ENCODE assay signal across 1 cellular context in genomic region chr10:73772280-73773151, GRCh38.
TF ChIP-seq lines count a peak whose summit lies in the region.

No MANE protein-coding gene starts in this region.

TF ChIP-seq in HepG2, 621 proteins besides CTCF, POLR2A, EP300 and RAD21 (continued from another document and continues in another):
- TF ChIP-seq KAT8 (CRISPR knock-in tag; IDR thresholded peaks at IDR 0.05) (0 out of 2 replicates have a peak, but pooled peaks have one; percentile 26), ZNF280B (CRISPR knock-in tag; IDR thresholded peaks at IDR 0.05; ENCODE audit: borderline replicate concordance) (peak; percentile 32; the same call in 1 of the 2 replicates), ZNF510 (CRISPR knock-in tag; IDR thresholded peaks at IDR 0.05; ENCODE audit: low read depth) (no peak), MAX (IDR thresholded peaks at IDR 0.05) (peak; percentile 70), MEIS1 (CRISPR knock-in tag; IDR thresholded peaks at IDR 0.05; ENCODE audit: borderline replicate concordance) (peak; percentile 57; the same call in 1 of the 2 replicates), ZKSCAN8 (CRISPR knock-in tag; IDR thresholded peaks at IDR 0.05; ENCODE audit: borderline replicate concordance) (no peak), AHDC1 (CRISPR knock-in tag; IDR thresholded peaks at IDR 0.05; ENCODE audit: borderline replicate concordance) (no peak), NR2F6 (IDR thresholded peaks at IDR 0.05) (no peak), NR2F6 (CRISPR knock-in tag; IDR thresholded peaks at IDR 0.05) (no peak), ZBED4 (CRISPR knock-in tag; IDR thresholded peaks at IDR 0.05; ENCODE audit: borderline replicate concordance) (no peak), ZNF17 (CRISPR knock-in tag; IDR thresholded peaks at IDR 0.05) (no peak), SP2 (CRISPR knock-in tag; IDR thresholded peaks at IDR 0.05) (no peak), KDM5B (CRISPR knock-in tag; IDR thresholded peaks at IDR 0.05; ENCODE audit: borderline replicate concordance) (peak; percentile 83), HNRNPUL1 (IDR thresholded peaks at IDR 0.05; ENCODE audit: low read depth, low read length) (0 out of 2 replicates have a peak, but pooled peaks have one; percentile 19), ZSCAN9 (CRISPR knock-in tag; IDR thresholded peaks at IDR 0.05; ENCODE audit: borderline replicate concordance) (no peak), SIX1 (CRISPR knock-in tag; IDR thresholded peaks at IDR 0.05; ENCODE audit: borderline replicate concordance) (no peak), NFRKB (IDR thresholded peaks at IDR 0.05) (no peak), POGZ (CRISPR knock-in tag; IDR thresholded peaks at IDR 0.05) (peak; percentile 22; the same call in 1 of the 2 replicates), SP5 (CRISPR knock-in tag; IDR thresholded peaks at IDR 0.05; ENCODE audit: borderline replicate concordance, low read depth) (0 out of 2 replicates have a peak, but pooled peaks have one; percentile 8), SMAD3 (CRISPR knock-in tag; IDR thresholded peaks at IDR 0.05) (no peak), ZNF253 (CRISPR knock-in tag; IDR thresholded peaks at IDR 0.05; ENCODE audit: borderline replicate concordance) (no peak), KAT7 (CRISPR knock-in tag; IDR thresholded peaks at IDR 0.05; ENCODE audit: borderline replicate concordance) (peak; percentile 62; the same call in 1 of the 2 replicates), MED8 (CRISPR knock-in tag; IDR thresholded peaks at IDR 0.05; ENCODE audit: insufficient replicate concordance) (peak; percentile 40), WIZ (CRISPR knock-in tag; IDR thresholded peaks at IDR 0.05) (no peak), ZNF224 (CRISPR knock-in tag; IDR thresholded peaks at IDR 0.05) (no peak), ZNF430 (CRISPR knock-in tag; IDR thresholded peaks at IDR 0.05) (peak; percentile 75; the same call in 1 of the 2 replicates), ZNF839 (CRISPR knock-in tag; IDR thresholded peaks at IDR 0.05; ENCODE audit: borderline replicate concordance) (no peak), ZBTB20 (CRISPR knock-in tag; IDR thresholded peaks at IDR 0.05; ENCODE audit: borderline replicate concordance, low read depth) (no peak), ZNF263 (CRISPR knock-in tag; IDR thresholded peaks at IDR 0.05) (peak; percentile 24; the same call in 1 of the 2 replicates), YY1 (IDR thresholded peaks at IDR 0.05; ENCODE audit: insufficient read depth, insufficient replicate concordance, low read depth, low read length) (peak; percentile 44), SMAD1 (CRISPR knock-in tag; IDR thresholded peaks at IDR 0.05; ENCODE audit: borderline replicate concordance, low read depth) (no peak), BCL3 (CRISPR knock-in tag; IDR thresholded peaks at IDR 0.05) (no peak; the same call in 1 of the 2 replicates), TOPORS (CRISPR knock-in tag; IDR thresholded peaks at IDR 0.05) (no peak), TEF (CRISPR knock-in tag; IDR thresholded peaks at IDR 0.05) (no peak), ZNF567 (CRISPR knock-in tag; IDR thresholded peaks at IDR 0.05; ENCODE audit: borderline replicate concordance) (peak; percentile 65; the same call in 1 of the 2 replicates)
- TF ChIP-seq, protein P1, sequence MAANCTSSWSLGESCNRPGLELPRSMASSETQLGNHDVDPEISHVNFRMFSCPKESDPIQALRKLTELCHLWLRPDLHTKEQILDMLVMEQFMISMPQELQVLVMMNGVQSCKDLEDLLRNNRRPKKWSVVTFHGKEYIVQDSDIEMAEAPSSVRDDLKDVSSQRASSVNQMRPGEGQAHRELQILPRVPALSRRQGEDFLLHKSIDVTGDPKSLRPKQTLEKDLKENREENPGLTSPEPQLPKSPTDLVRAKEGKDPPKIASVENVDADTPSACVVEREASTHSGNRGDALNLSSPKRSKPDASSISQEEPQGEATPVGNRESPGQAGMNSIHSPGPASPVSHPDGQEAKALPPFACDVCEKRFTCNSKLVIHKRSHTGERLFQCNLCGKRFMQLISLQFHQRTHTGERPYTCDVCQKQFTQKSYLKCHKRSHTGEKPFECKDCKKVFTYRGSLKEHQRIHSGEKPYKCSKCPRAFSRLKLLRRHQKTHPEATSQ (CRISPR knock-in tag; IDR thresholded peaks at IDR 0.05; ENCODE audit: borderline replicate concordance): no peak
- TF ChIP-seq, protein P2, sequence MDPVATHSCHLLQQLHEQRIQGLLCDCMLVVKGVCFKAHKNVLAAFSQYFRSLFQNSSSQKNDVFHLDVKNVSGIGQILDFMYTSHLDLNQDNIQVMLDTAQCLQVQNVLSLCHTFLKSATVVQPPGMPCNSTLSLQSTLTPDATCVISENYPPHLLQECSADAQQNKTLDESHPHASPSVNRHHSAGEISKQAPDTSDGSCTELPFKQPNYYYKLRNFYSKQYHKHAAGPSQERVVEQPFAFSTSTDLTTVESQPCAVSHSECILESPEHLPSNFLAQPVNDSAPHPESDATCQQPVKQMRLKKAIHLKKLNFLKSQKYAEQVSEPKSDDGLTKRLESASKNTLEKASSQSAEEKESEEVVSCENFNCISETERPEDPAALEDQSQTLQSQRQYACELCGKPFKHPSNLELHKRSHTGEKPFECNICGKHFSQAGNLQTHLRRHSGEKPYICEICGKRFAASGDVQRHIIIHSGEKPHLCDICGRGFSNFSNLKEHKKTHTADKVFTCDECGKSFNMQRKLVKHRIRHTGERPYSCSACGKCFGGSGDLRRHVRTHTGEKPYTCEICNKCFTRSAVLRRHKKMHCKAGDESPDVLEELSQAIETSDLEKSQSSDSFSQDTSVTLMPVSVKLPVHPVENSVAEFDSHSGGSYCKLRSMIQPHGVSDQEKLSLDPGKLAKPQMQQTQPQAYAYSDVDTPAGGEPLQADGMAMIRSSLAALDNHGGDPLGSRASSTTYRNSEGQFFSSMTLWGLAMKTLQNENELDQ (CRISPR knock-in tag; IDR thresholded peaks at IDR 0.05; ENCODE audit: borderline replicate concordance): no peak
